Comparison of ENCODE assay signal across 1 cellular context in genomic region chr2:218687400-218688060, GRCh38.
TF ChIP-seq lines count a peak whose summit lies in the region.

No MANE protein-coding gene starts in this region.

TF ChIP-seq in GM12878, 131 proteins besides CTCF, POLR2A, EP300 and RAD21:
- TF ChIP-seq SMC3 (IDR thresholded peaks at IDR 0.05; ENCODE audit: borderline replicate concordance, low read length) (peak; percentile 55; the same call in 1 of the 2 replicates), ZBTB33 (IDR thresholded peaks at IDR 0.05) (0 out of 2 replicates have a peak, but pooled peaks have one; percentile 29)
